In the genomic region with DNA sequence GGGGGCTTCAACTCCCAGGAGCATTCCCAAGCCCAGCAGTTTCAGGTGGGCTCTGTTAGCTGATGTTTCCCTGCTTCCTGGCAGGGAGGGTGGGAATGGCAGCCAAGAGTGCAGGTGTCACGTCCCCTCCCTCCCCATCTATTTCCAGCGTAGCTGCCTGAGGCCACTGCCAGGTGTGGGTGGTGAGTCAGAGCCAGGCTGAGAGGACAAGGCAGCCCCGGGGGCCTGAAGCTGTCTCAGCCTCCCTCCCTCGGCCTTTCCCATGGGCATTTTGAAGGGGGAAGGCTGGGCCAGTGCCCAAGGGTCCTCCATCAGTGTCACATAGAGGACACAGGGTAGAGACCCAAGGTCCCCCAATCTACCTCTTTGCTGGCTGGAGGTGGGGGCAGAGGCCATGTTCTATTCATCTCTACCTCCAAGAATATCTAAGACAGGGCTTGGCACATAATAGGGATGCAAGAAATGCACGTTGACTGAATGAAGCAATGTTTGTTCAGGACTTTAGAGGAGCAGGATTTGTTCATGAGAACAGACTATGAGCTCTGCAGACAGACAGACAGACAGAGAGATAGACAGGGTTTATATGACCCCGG, we compare ENCODE assay signal across 1 cellular context.
TF ChIP-seq lines count a peak whose summit lies in the region.

No MANE protein-coding gene starts in this region.

TF ChIP-seq in H1, 55 proteins besides CTCF, POLR2A, EP300 and RAD21:
- TF ChIP-seq SP4 (IDR thresholded peaks at IDR 0.05; ENCODE audit: low read length) (no peak), NRF1 (IDR thresholded peaks at IDR 0.05; ENCODE audit: low read depth, low read length) (no peak), POU5F1 (IDR thresholded peaks at IDR 0.05; ENCODE audit: low read depth, low read length) (no peak), GTF2F1 (IDR thresholded peaks at IDR 0.05; ENCODE audit: borderline replicate concordance, low read depth, low read length) (no peak), HDAC6 (IDR thresholded peaks at IDR 0.05; ENCODE audit: low read depth, low read length) (no peak), CHD7 (IDR thresholded peaks at IDR 0.05; ENCODE audit: insufficient replicate concordance, low read length) (no peak), SIRT6 (IDR thresholded peaks at IDR 0.05; ENCODE audit: low read length) (no peak), HDAC2 (IDR thresholded peaks at IDR 0.05; ENCODE audit: borderline replicate concordance in 1 of 2, low read depth in 2 of 2, low read length in 2 of 2) (no peak), GABPA (IDR thresholded peaks at IDR 0.05; ENCODE audit: borderline replicate concordance, insufficient read depth, low read length) (no peak), E2F6 (IDR thresholded peaks at IDR 0.05) (no peak), BRCA1 (IDR thresholded peaks at IDR 0.05; ENCODE audit: low read depth, low read length) (no peak)
